Comparison of ENCODE assay signal across 1 cellular context in the genomic region with DNA sequence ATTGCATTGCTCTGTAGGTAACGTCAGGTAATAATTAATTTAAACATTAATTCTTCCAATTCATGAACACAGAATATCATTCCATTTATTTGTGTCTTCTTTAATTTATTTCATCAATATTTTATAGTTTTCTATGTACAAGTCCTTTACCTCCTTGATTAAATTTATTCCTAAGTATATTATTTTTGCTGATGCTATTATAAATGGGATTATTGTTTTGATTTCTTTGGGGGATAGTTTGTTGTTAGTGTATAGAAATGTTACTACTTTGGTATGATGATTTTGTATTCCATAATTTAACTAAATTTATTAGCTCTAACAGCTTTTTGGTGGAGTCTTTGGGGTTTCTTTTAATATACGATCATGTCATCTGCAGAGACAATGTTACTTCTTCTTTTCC.
TF ChIP-seq lines count a peak whose summit lies in the region.

No MANE protein-coding gene starts in this region.

TF ChIP-seq in K562, 482 proteins besides CTCF, POLR2A, EP300 and RAD21:
- TF ChIP-seq NCOA4 (IDR thresholded peaks at IDR 0.05; ENCODE audit: partially characterized antibody) (no peak), ZNF316 (IDR thresholded peaks at IDR 0.05) (peak; percentile 71), C11orf30 (IDR thresholded peaks at IDR 0.05; ENCODE audit: low read depth) (peak; percentile 53; the same call in 1 of the 2 replicates)
